Comparison of ENCODE assay signal across 8 cellular contexts in the genomic region with DNA sequence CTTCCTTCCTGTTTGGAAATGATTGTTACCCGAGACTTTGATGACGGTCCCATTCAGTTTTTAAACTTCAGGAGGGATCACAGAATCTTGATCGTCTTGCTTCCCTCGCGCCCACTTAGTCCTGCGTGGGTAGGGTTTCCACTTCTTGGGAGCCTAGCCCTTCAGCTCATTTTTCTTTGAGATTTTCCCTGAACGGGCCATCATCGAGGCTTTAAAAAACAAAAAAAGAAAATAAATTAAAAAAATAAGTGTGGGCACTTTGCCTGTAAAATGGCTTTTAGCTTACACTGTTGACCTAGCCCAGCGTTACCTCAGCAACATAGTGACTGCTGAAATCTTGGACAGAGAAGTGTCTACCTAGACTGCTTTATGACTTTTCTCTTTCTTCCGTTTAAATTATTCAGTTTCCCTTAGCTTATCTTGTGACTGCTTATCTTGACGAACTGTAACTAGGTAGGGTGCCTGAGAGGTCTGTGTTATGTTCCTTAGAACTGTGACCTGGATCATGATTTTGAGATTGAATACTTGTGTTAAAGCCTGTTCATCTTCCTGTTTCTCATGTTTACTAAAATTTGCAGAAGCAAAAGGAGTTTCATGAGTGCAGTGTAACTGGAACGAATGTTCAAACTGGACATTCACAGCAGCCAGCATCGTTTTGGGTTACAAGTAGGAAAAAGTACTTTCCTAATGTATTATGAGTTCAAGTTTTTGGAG. TPM values are rescaled to one million over a fixed set of nuclear protein-coding genes. Genes with fewer than 3 reads are reported as not detected.
DNase-seq lines count a peak whose midpoint lies in the region; TF ChIP-seq lines count a peak whose summit lies in the region.

No MANE protein-coding gene starts in this region.

- H4K20me1 ChIP-seq in smooth muscle cell (ENCODE audit: low read depth) = peaks cover 3% of the 10 kb centered on the region

- H3K9me3 ChIP-seq in MG63 (no peaks in the 10 kb centered on the region), iPS-15b (ENCODE audit: control insufficient read depth, insufficient read depth, low read length) (no peaks in the 10 kb centered on the region), smooth muscle cell (replicated peaks; ENCODE audit: low read depth) (no peaks in the 10 kb centered on the region)

- peak overlapping the region; percentile 55 for H3K27ac ChIP-seq in smooth muscle cell (ENCODE audit: low read depth)

- peak overlapping the region; percentile 87 for H2AFZ ChIP-seq in smooth muscle cell (ENCODE audit: low read depth)

- peak overlapping the region; percentile 94 for H3K4me2 ChIP-seq in smooth muscle cell

- DNase-seq in stimulated activated CD4-positive, alpha-beta T cell treated with anti-CD3 and anti-CD28 coated beads, Interleukin-2, amount 100 ng/mL, for 4 hours (ENCODE audit: low read depth) = peak; percentile 6
- no peak for DNase-seq in stimulated activated CD4-positive, alpha-beta T cell treated with anti-CD3 and anti-CD28 coated beads, Interleukin-12 subunit alpha, Interleukin-12 subunit beta, amount 100 ng/mL, for 4 hours
- DNase-seq in MG63 (no peak), astrocyte of the cerebellum (ENCODE audit: low read depth) (no peak), smooth muscle cell (lab: John Stamatoyannopoulos, UW; ENCODE audit: unreplicated experiment) (no peak), NCI-H1048 (lab: John Stamatoyannopoulos, UW) (no peak), HuH-7.5 (ENCODE audit: low spot score) (no peak)

- peak overlapping the region; percentile 71 for H3K4me3 ChIP-seq in MG63
- H3K4me3 ChIP-seq in astrocyte of the cerebellum (ENCODE audit: low read depth, low read length) = peak overlapping the region; percentile 96
- H3K4me3 ChIP-seq in iPS-15b (ENCODE audit: low read depth, low read length) = peak overlapping the region; percentile 96
- H3K4me3 ChIP-seq in smooth muscle cell = peak overlapping the region; percentile 91

- H3K4me1 ChIP-seq in iPS-15b (ENCODE audit: control insufficient read depth, insufficient read depth, low read length) (peaks cover 4% of the 10 kb centered on the region), smooth muscle cell (ENCODE audit: low read depth) (peaks cover 10% of the 10 kb centered on the region)

- H3F3A ChIP-seq in smooth muscle cell (ENCODE audit: low read depth) = no peaks in the 10 kb centered on the region

- WGBS in smooth muscle cell (ENCODE audit: low lambda C conversion rate) = 20% methylated on average over 13 of the region's 13 CpGs

- H3K9ac ChIP-seq in iPS-15b (ENCODE audit: low read depth, low read length) = peak overlapping the region; percentile 89
- peak overlapping the region; percentile 79 for H3K9ac ChIP-seq in smooth muscle cell (ENCODE audit: low read depth)

- H3K36me3 ChIP-seq in MG63 (no peaks in the 10 kb centered on the region), iPS-15b (ENCODE audit: control insufficient read depth, insufficient read depth, low read length) (no peaks in the 10 kb centered on the region), smooth muscle cell (ENCODE audit: low read depth) (no peaks in the 10 kb centered on the region)

- in situ Hi-C loops in astrocyte of the cerebellum (cut with HindIII; ENCODE audit: low sequenced_read_pairs) = loop anchor here (25.0 kb wide), 1 partner anchor 351 kb away; a partner anchor contains a TSS

- peaks cover 40% of the 10 kb centered on the region for H3K79me2 ChIP-seq in smooth muscle cell (ENCODE audit: low read depth)

- TF ChIP-seq CTCF in astrocyte of the cerebellum (IDR thresholded peaks at IDR 0.05; ENCODE audit: low read depth, low read length, missing control alignments) = no peak
- TF ChIP-seq CTCF in smooth muscle cell (IDR thresholded peaks at IDR 0.05; ENCODE audit: borderline replicate concordance, insufficient read depth, poor library complexity, severe bottlenecking) = no peak

- H3K27me3 ChIP-seq in MG63 = no peaks in the 10 kb centered on the region
- H3K27me3 ChIP-seq in iPS-15b (ENCODE audit: control insufficient read depth, insufficient read depth, low read length) = no peaks in the 10 kb centered on the region
- H3K27me3 ChIP-seq in smooth muscle cell (ENCODE audit: low read depth) = no peaks in the 10 kb centered on the region

RNA-seq across cellular contexts. Expression of a gene that starts 0.9 kb away (rescaled TPM):
- 3.9 and 15.5 TPM in 2 replicates for total RNA-seq in MG63 (2014; rRNA removed; shearing (Covaris generic); ENCODE audit: low replicate concordance)
- 7.8 and 17.1 TPM in 2 replicates for total RNA-seq in smooth muscle cell
- 9.0 and 12.9 TPM in 2 replicates for polyA plus RNA-seq in smooth muscle cell

RNA-seq across cellular contexts. Expression of a gene that starts 8.3 kb away (rescaled TPM):
- total RNA-seq in MG63 (2014; rRNA removed; shearing (Covaris generic); ENCODE audit: low replicate concordance) = 52.8 and 79.0 TPM in 2 replicates
- 12.7 and 24.2 TPM in 2 replicates for total RNA-seq in smooth muscle cell
- 20.6 and 22.7 TPM in 2 replicates for polyA plus RNA-seq in smooth muscle cell

RNA-seq across cellular contexts. Expression of a gene that starts 36.6 kb away (rescaled TPM):
- total RNA-seq in MG63 (2014; rRNA removed; shearing (Covaris generic); ENCODE audit: low replicate concordance) = 157 and 197 TPM in 2 replicates
- total RNA-seq in smooth muscle cell = 109 and 121 TPM in 2 replicates
- polyA plus RNA-seq in smooth muscle cell = 129 and 175 TPM in 2 replicates
